In the genomic region with DNA sequence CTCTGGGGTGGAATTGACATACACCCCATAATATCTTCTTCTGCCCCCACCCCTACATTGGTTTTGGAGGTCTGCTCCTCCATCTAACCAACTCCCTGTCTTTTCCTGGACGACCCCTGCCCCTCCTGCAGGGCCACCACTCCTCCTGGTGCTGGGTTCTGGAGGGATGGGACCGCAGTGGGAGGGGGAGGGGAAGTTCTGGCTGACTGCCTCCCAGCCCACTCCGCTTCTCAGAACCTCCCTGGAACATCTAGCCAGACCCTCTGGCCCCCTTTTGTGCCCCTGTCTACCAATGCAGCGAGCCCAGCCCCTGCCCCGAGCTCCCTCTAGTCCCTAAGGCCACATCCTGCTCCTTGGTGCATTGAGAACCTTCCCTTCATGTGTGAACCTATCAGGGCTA, we compare ENCODE assay signal across 13 cellular contexts. TPM values are rescaled to one million over a fixed set of nuclear protein-coding genes. Genes with fewer than 3 reads are reported as not detected.
DNase-seq lines count a peak whose midpoint lies in the region; FAIRE-seq and TF ChIP-seq lines count a peak whose summit lies in the region.
"Had no signal": no experiment of that assay in that cellular context is flagged by ENCODE, and none has a peak within 500 bp of the region (broad histone marks: within the 10 kb centered on the region; RNA-seq: fewer than 3 reads in every experiment).

No MANE protein-coding gene starts in this region.

- CTCF ChIA-PET in activated naive CD4-positive, alpha-beta T cell treated with anti-CD3 and anti-CD28 coated beads for 36 hours (lab: Charles Lee): interaction anchor here (1.0 kb wide), 1 partner anchor 355 kb away, joined by 4 read pairs; no protein-coding TSS in a partner anchor

- no peak overlapping the region for H2BK5ac ChIP-seq in mesendoderm (ENCODE audit: low read length)

- intact Hi-C loops in activated naive CD4-positive, alpha-beta T cell treated with anti-CD3 and anti-CD28 coated beads for 36 hours (cut with micrococcal nuclease): loop anchor here (2.0 kb wide), 1 partner anchor 63 kb away; a partner anchor contains a TSS

- no peak for TF ChIP-seq POLR2A in GM12891 (IDR thresholded peaks at IDR 0.05; ENCODE audit: low read depth, low read length)

- no peak overlapping the region for H4K8ac ChIP-seq in mesendoderm (ENCODE audit: low read depth, low read length)

- peak overlapping the region; percentile 87 for H3K56ac ChIP-seq in mesendoderm (ENCODE audit: low read length)

- no CpG with 5 or more reads among the region's 5 CpGs for WGBS in mesendoderm (ENCODE audit: extremely low coverage, insufficient coverage, low lambda C conversion rate)

- peaks cover 2% of the 10 kb centered on the region for H3K79me1 ChIP-seq in mesendoderm (ENCODE audit: low read length)

- peak overlapping the region; percentile 2 for H3K18ac ChIP-seq in mesendoderm (ENCODE audit: low read length)

- H3K27me3 Mint-ChIP-seq in activated naive CD4-positive, alpha-beta T cell treated with anti-CD3 and anti-CD28 coated beads, Interleukin-2, amount 50 U/mL, for 24 hours: peaks cover 13% of the 10 kb centered on the region
- H3K27me3 Mint-ChIP-seq in activated naive CD4-positive, alpha-beta T cell treated with anti-CD3 and anti-CD28 coated beads for 36 hours (ENCODE audit: low read depth): peaks cover 29% of the 10 kb centered on the region
- H3K27me3 Mint-ChIP-seq in brain: peaks cover 30% of the 10 kb centered on the region

- H3K4me1 Mint-ChIP-seq in activated naive CD4-positive, alpha-beta T cell treated with anti-CD3 and anti-CD28 coated beads, Interleukin-2, amount 50 U/mL, for 24 hours: peaks cover 24% of the 10 kb centered on the region
- peaks cover 13% of the 10 kb centered on the region for H3K4me1 Mint-ChIP-seq in activated naive CD4-positive, alpha-beta T cell treated with anti-CD3 and anti-CD28 coated beads for 36 hours (ENCODE audit: low read depth)
- peaks cover 27% of the 10 kb centered on the region for H3K4me1 Mint-ChIP-seq in brain

- FAIRE-seq in GM12891 (lab: Jason Lieb, UNC): no peak
- FAIRE-seq: GM12878 had no signal

- no peaks in the 10 kb centered on the region for H3K27me3 ChIP-seq in mesendoderm (ENCODE audit: insufficient read depth, low read length, poor library complexity)

- H3K9me3 Mint-ChIP-seq in activated naive CD4-positive, alpha-beta T cell treated with anti-CD3 and anti-CD28 coated beads, Interleukin-2, amount 50 U/mL, for 24 hours: no peaks in the 10 kb centered on the region
- H3K9me3 Mint-ChIP-seq in activated naive CD4-positive, alpha-beta T cell treated with anti-CD3 and anti-CD28 coated beads for 36 hours: no peaks in the 10 kb centered on the region
- H3K9me3 Mint-ChIP-seq in brain: peaks cover 0 to 9% (median 0%) of the 10 kb centered on the region in 5 experiments

- peak overlapping the region; percentile 33 for H2AK5ac ChIP-seq in mesendoderm (ENCODE audit: low read length)

- H2BK15ac ChIP-seq in mesendoderm (replicated peaks; ENCODE audit: low read depth): no peak overlapping the region

- H3K36me3 Mint-ChIP-seq in activated naive CD4-positive, alpha-beta T cell treated with anti-CD3 and anti-CD28 coated beads, Interleukin-2, amount 50 U/mL, for 24 hours: no peaks in the 10 kb centered on the region
- no peaks in the 10 kb centered on the region for H3K36me3 Mint-ChIP-seq in activated naive CD4-positive, alpha-beta T cell treated with anti-CD3 and anti-CD28 coated beads for 36 hours (ENCODE audit: low read depth)
- H3K36me3 Mint-ChIP-seq in brain: no peaks in the 10 kb centered on the region

- no peak overlapping the region for H3K4me2 ChIP-seq in mesendoderm (ENCODE audit: low read length)

- DNase-seq in activated naive CD4-positive, alpha-beta T cell treated with anti-CD3 and anti-CD28 coated beads for 36 hours: no peak
- no peak for DNase-seq in mesendoderm
- DNase-seq in substantia nigra (lab: John Stamatoyannopoulos, UW): peak in 3 of 49 donors; percentile 25 to 35 (median 25)
- DNase-seq in kidney tubule cell (ENCODE audit: low spot score): no peak
- DNase-seq in GM12891 (ENCODE audit: insufficient read length, low spot score): no peak
- no peak for DNase-seq in NCI-H82 (lab: John Stamatoyannopoulos, UW)
- DNase-seq: DMS79 treated with DMSO at 0.1 percent for 48 hours; GOT3; NCI-H1417; stimulated activated CD8-positive, alpha-beta memory T cell treated with anti-CD3 and anti-CD28 coated beads, Interleukin-4, amount 100 ng/mL, for 48 hours had no signal

- peak overlapping the region; percentile 78 for H3K4me3 Mint-ChIP-seq in activated naive CD4-positive, alpha-beta T cell treated with anti-CD3 and anti-CD28 coated beads, Interleukin-2, amount 50 U/mL, for 24 hours
- no peak overlapping the region for H3K4me3 Mint-ChIP-seq in activated naive CD4-positive, alpha-beta T cell treated with anti-CD3 and anti-CD28 coated beads for 36 hours
- peak overlapping the region; percentile 79 to 87 (median 84) for H3K4me3 Mint-ChIP-seq in brain

- H3K27ac ChIP-seq in mesendoderm (ENCODE audit: low read depth, low read length) (no peak overlapping the region), substantia nigra (ENCODE audit: low read depth, low read length, poor library complexity, severe bottlenecking) (peak overlapping the region; percentile 97)

- TF ChIP-seq CTCF in brain (conservative IDR thresholded peaks at IDR 0.05): no peak

- no peak overlapping the region for H3K23ac ChIP-seq in mesendoderm (ENCODE audit: low read length)

- H3K4me3 ChIP-seq in mesendoderm (ENCODE audit: low read length): no peak overlapping the region
- H3K4me3 ChIP-seq: GM12878 had no signal

- peak overlapping the region; percentile 65 for H3K4ac ChIP-seq in mesendoderm (ENCODE audit: low read depth, low read length)

- no peak overlapping the region for H3K9ac ChIP-seq in mesendoderm (ENCODE audit: low read length)

- no peak overlapping the region for H4K5ac ChIP-seq in mesendoderm (ENCODE audit: low read length)

- H3K27ac Mint-ChIP-seq in activated naive CD4-positive, alpha-beta T cell treated with anti-CD3 and anti-CD28 coated beads, Interleukin-2, amount 50 U/mL, for 24 hours: no peak overlapping the region
- no peak overlapping the region for H3K27ac Mint-ChIP-seq in activated naive CD4-positive, alpha-beta T cell treated with anti-CD3 and anti-CD28 coated beads for 36 hours
- peak overlapping the region in 2 of 5 experiments; percentile 35 to 81 for H3K27ac Mint-ChIP-seq in brain

- H3K36me3 ChIP-seq in mesendoderm (ENCODE audit: control insufficient read depth, insufficient read depth, low read length): no peaks in the 10 kb centered on the region

- peaks cover 34% of the 10 kb centered on the region for H3K4me1 ChIP-seq in mesendoderm (ENCODE audit: control insufficient read depth, low read depth, low read length)

- no peaks in the 10 kb centered on the region for H3K79me2 ChIP-seq in mesendoderm (ENCODE audit: control insufficient read depth, insufficient read depth, low read length)

- H2BK120ac ChIP-seq in mesendoderm (ENCODE audit: low read depth, low read length): no peak overlapping the region

TF ChIP-seq in GM12891, 5 proteins besides CTCF, POLR2A, EP300 and RAD21:
- TF ChIP-seq POLR2AphosphoS5 (IDR thresholded peaks at IDR 0.05; ENCODE audit: low read depth, low read length) (no peak), TAF1 (IDR thresholded peaks at IDR 0.05; ENCODE audit: low read depth, low read length) (no peak), POU2F2 (IDR thresholded peaks at IDR 0.05; ENCODE audit: low read depth, low read length) (no peak), PAX5 (IDR thresholded peaks at IDR 0.05; ENCODE audit: insufficient read depth, low read length, severe bottlenecking) (no peak), SPI1 (IDR thresholded peaks at IDR 0.05; ENCODE audit: low read depth, low read length) (no peak)
TF ChIP-seq in GM12891: peak in this region for 0.

RNA-seq across cellular contexts. Expression of a gene that starts 1.2 kb away (rescaled TPM):
- under 1 TPM; 0.27 to 0.48 TPM for total RNA-seq in activated naive CD4-positive, alpha-beta T cell treated with anti-CD3 and anti-CD28 coated beads for 36 hours
- polyA plus RNA-seq in brain (ENCODE audit: insufficient read depth, low read depth, low replicate concordance): 70.8 TPM
- polyA plus RNA-seq in mesendoderm (2013, experiment 1 of 2): 3.0 TPM
- 2.6 TPM for polyA plus RNA-seq in mesendoderm (2013, experiment 2 of 2)
- 0.83 TPM for polyA plus RNA-seq in GM12891 (2012; ENCODE audit: low read depth, missing spikeins)

RNA-seq across cellular contexts. Expression of a gene that starts 38.7 kb away (rescaled TPM):
- total RNA-seq in activated naive CD4-positive, alpha-beta T cell treated with anti-CD3 and anti-CD28 coated beads for 36 hours: 100 to 1,000 TPM; 166 to 167 TPM
- 370 TPM for polyA plus RNA-seq in brain (ENCODE audit: insufficient read depth, low read depth, low replicate concordance)
- polyA plus RNA-seq in mesendoderm (2013, experiment 1 of 2): 285 TPM
- 285 TPM for polyA plus RNA-seq in mesendoderm (2013, experiment 2 of 2)
- polyA plus RNA-seq in GM12891 (2012; ENCODE audit: low read depth, missing spikeins): 340 TPM

RNA-seq across cellular contexts. Expression of a gene that starts 39.0 kb away (rescaled TPM):
- 10 to 100 TPM; 74.7 to 75.9 TPM for total RNA-seq in activated naive CD4-positive, alpha-beta T cell treated with anti-CD3 and anti-CD28 coated beads for 36 hours
- 74.9 TPM for polyA plus RNA-seq in brain (ENCODE audit: insufficient read depth, low read depth, low replicate concordance)
- 74.6 TPM for polyA plus RNA-seq in mesendoderm (2013, experiment 1 of 2)
- 75.1 TPM for polyA plus RNA-seq in mesendoderm (2013, experiment 2 of 2)
- 73.7 TPM for polyA plus RNA-seq in GM12891 (2012; ENCODE audit: low read depth, missing spikeins)
